In the genomic region with DNA sequence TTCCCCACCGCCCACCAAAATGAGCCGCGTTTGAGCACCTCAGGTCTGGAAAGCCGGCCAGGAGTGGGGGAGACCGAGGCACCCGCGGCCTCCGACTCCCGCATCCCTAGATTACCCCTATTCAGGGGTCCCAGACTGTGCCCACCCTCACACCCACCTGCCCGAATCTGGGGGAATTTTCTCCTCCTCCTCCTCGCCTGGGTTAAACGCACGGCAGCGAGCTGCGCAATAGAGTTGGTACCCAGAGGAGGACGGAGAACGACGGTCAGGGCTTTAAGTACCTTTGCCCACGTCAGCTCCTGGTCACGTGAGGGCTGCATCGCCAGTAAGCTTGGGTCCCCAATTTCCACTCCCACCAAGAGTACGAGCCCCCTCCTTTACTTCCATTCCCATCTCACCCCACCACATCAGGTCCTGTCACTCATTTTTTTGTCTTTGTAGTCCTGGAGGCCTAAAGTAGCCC, we compare ENCODE assay signal across 8 cellular contexts. TPM values are rescaled to one million over a fixed set of nuclear protein-coding genes. Genes with fewer than 3 reads are reported as not detected.
DNase-seq lines count a peak whose midpoint lies in the region; ATAC-seq and TF ChIP-seq lines count a peak whose summit lies in the region.

A gene (minus strand): TSS at position 250 of the 463 bp plus-strand sequence. CDS start 2,262 bp downstream, outside the sequence.

- H3K79me2 ChIP-seq in neural cell (replicated peaks; ENCODE audit: insufficient read depth, low read length): no peaks in the 10 kb centered on the region

- no peak for TF ChIP-seq RAD21 in neural cell (conservative IDR thresholded peaks at IDR 0.05)

- CTCF ChIA-PET in BJ (lab: Yijun Ruan, JAX): no interaction called here

- TF ChIP-seq CTCF in BJ (IDR thresholded peaks at IDR 0.05; ENCODE audit: insufficient read depth, low read depth, low read length) (no peak), neural cell (IDR thresholded peaks at IDR 0.05; ENCODE audit: poor library complexity, severe bottlenecking) (no peak)

- H3K27ac Mint-ChIP-seq in activated T-helper 2 cell treated with anti-CD3 and anti-CD28 coated beads, Interferon-gamma antibody, Interleukin-2, Interleukin-4, amounts not matched to agents 10 μg/mL and 5 μg/mL and 100 μg/mL, durations not matched to agents 14 hours and 24 hours and 36 hours: no peak within 1 kb of the TSS

- peak within 1 kb of the TSS; percentile 55 for H3K4me3 ChIP-seq in BJ (ENCODE audit: low read depth, low read length)
- H3K4me3 ChIP-seq in neural cell (ENCODE audit: low read length): peak within 1 kb of the TSS; percentile 70

- H3K27ac ChIP-seq in neural cell (ENCODE audit: low read length): peak within 1 kb of the TSS; percentile 90

- ATAC-seq in HG03457 (IDR thresholded peaks at IDR 0.05; ENCODE audit: unreplicated experiment): no peak

- no peaks in the 10 kb centered on the region for H3K9me3 Mint-ChIP-seq in activated T-helper 2 cell treated with anti-CD3 and anti-CD28 coated beads, Interferon-gamma antibody, Interleukin-2, Interleukin-4, amounts not matched to agents 10 μg/mL and 5 μg/mL and 100 μg/mL, durations not matched to agents 14 hours and 24 hours and 36 hours

- TF ChIP-seq POLR2A in GM19193 (IDR thresholded peaks at IDR 0.05; ENCODE audit: extremely low read depth, insufficient read depth, insufficient read length): peak; percentile 84

- H3K27me3 Mint-ChIP-seq in activated T-helper 2 cell treated with anti-CD3 and anti-CD28 coated beads, Interferon-gamma antibody, Interleukin-2, Interleukin-4, amounts not matched to agents 10 μg/mL and 5 μg/mL and 100 μg/mL, durations not matched to agents 14 hours and 24 hours and 36 hours (ENCODE audit: low read depth): peaks cover 12% of the 10 kb centered on the region

- H3K36me3 ChIP-seq in BJ (ENCODE audit: control insufficient read depth, insufficient read depth, low read length) (peaks cover 10% of the 10 kb centered on the region), neural cell (ENCODE audit: insufficient read depth, low read length) (no peaks in the 10 kb centered on the region)

- peak within 1 kb of the TSS; percentile 56 for H2AFZ ChIP-seq in neural cell (ENCODE audit: low read depth, low read length)

- peak within 1 kb of the TSS; percentile 91 for H3K9ac ChIP-seq in neural cell (ENCODE audit: low read length)

- H3K36me3 Mint-ChIP-seq in activated T-helper 2 cell treated with anti-CD3 and anti-CD28 coated beads, Interferon-gamma antibody, Interleukin-2, Interleukin-4, amounts not matched to agents 10 μg/mL and 5 μg/mL and 100 μg/mL, durations not matched to agents 14 hours and 24 hours and 36 hours (ENCODE audit: low read depth): no peaks in the 10 kb centered on the region

- POLR2A ChIA-PET in BJ (lab: Charles Lee): no interaction called here

- H3K4me2 ChIP-seq in neural cell (ENCODE audit: low read length): no peak within 1 kb of the TSS

- peaks cover 8% of the 10 kb centered on the region for H3K4me1 Mint-ChIP-seq in activated T-helper 2 cell treated with anti-CD3 and anti-CD28 coated beads, Interferon-gamma antibody, Interleukin-2, Interleukin-4, amounts not matched to agents 10 μg/mL and 5 μg/mL and 100 μg/mL, durations not matched to agents 14 hours and 24 hours and 36 hours (ENCODE audit: low read depth)

- H4K20me1 ChIP-seq in neural cell (ENCODE audit: insufficient read depth): no peaks in the 10 kb centered on the region

- peak within 1 kb of the TSS; percentile 79 for H3K4me3 Mint-ChIP-seq in activated T-helper 2 cell treated with anti-CD3 and anti-CD28 coated beads, Interferon-gamma antibody, Interleukin-2, Interleukin-4, amounts not matched to agents 10 μg/mL and 5 μg/mL and 100 μg/mL, durations not matched to agents 14 hours and 24 hours and 36 hours (ENCODE audit: low read depth)

- H3F3A ChIP-seq in neural cell (ENCODE audit: insufficient read depth, low read length, poor library complexity, severe bottlenecking): no peaks in the 10 kb centered on the region

- H3K27me3 ChIP-seq in BJ (ENCODE audit: control insufficient read depth, insufficient read depth, low read length): peaks cover 5% of the 10 kb centered on the region
- no peaks in the 10 kb centered on the region for H3K27me3 ChIP-seq in neural cell (ENCODE audit: insufficient read depth, low read depth, low read length)

- intact Hi-C loops in activated T-helper 2 cell treated with anti-CD3 and anti-CD28 coated beads, Interferon-gamma antibody, Interleukin-2, Interleukin-4, amounts not matched to agents 10 μg/mL and 5 μg/mL and 100 μg/mL, durations not matched to agents 14 hours and 24 hours and 36 hours (cut with micrococcal nuclease): no loop called here

- DNase-seq in BJ (ENCODE audit: low read depth): no peak
- DNase-seq in NCI-H1092 treated with DMSO at 0.1 percent for 48 hours (lab: John Stamatoyannopoulos, UW): peak; percentile 69
- no peak for DNase-seq in activated T-helper 2 cell treated with anti-CD3 and anti-CD28 coated beads, Interferon-gamma antibody, Interleukin-2, Interleukin-4, amounts not matched to agents 10 μg/mL and 5 μg/mL and 100 μg/mL, durations not matched to agents 14 hours and 24 hours and 36 hours (ENCODE audit: low spot score)
- DNase-seq in glomerular endothelial cell (ENCODE audit: extremely low read depth, low read depth, low spot score): no peak
- no peak for DNase-seq in central memory CD4-positive, alpha-beta T cell

- TF ChIP-seq EP300 in neural cell (conservative IDR thresholded peaks at IDR 0.05; ENCODE audit: poor library complexity, severe bottlenecking): no peak

- no peaks in the 10 kb centered on the region for H3K9me2 ChIP-seq in neural cell (ENCODE audit: insufficient read depth, low read length)

- H3K9me3 ChIP-seq in neural cell (ENCODE audit: low read length): no peaks in the 10 kb centered on the region

TF ChIP-seq in neural cell, 6 proteins besides CTCF, POLR2A, EP300 and RAD21:
- TF ChIP-seq POLR2AphosphoS5 (IDR thresholded peaks at IDR 0.05) (peak; percentile 92), TAF1 (IDR thresholded peaks at IDR 0.05; ENCODE audit: low read depth) (peak; percentile 35), SMC3 (conservative IDR thresholded peaks at IDR 0.05; ENCODE audit: poor library complexity) (no peak)

RNA-seq across cellular contexts. Expression of the gene that starts here (rescaled TPM):
- polyA plus RNA-seq in BJ (2011; rRNA removed) (54.5 and 73.7 TPM in 2 replicates), neural cell (49.3 and 57.2 TPM in 2 replicates)
- polyA minus RNA-seq in BJ (2011; rRNA and poly(A)+ RNA removed): 27.0 and 41.9 TPM in 2 replicates
- total RNA-seq in activated T-helper 2 cell treated with anti-CD3 and anti-CD28 coated beads, Interferon-gamma antibody, Interleukin-2, Interleukin-4, amounts not matched to agents 10 μg/mL and 5 μg/mL and 100 μg/mL, durations not matched to agents 14 hours and 24 hours and 36 hours: 9.7 and 9.9 TPM in 2 replicates
- 40.2 and 56.6 TPM in 2 replicates for total RNA-seq in glomerular endothelial cell
- 49.1 and 71.8 TPM in 2 replicates for polyA minus RNA-seq in neural cell
